19 cellular contexts compared by ENCODE assay signal in the genomic region with DNA sequence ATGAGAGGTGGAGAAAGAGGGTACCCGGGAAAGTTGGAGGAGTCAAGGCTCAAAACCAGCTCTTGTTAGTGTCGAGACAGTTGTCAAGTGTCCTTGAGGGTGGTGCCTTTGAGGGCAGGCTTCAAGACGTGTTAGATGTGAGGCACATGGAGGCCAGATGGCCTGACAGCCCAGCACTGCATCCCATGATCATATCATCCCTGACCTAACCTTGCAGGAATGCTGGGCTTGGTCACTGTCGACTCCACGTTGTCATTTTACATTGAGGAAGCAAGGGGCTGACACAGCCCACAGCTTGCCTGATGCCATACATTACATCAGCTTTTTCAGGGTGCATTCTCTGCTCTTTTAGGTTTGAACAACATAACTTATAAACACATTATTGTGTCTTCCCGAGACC.
DNase-seq lines count a peak whose midpoint lies in the region; ATAC-seq and TF ChIP-seq lines count a peak whose summit lies in the region.
"Had no signal": no experiment of that assay in that cellular context is flagged by ENCODE, and none has a peak within 500 bp of the region (broad histone marks: within the 10 kb centered on the region; RNA-seq: fewer than 3 reads in every experiment).

No MANE protein-coding gene starts in this region.

- intact Hi-C loops in heart right ventricle (cut with DNase I), result no loop called here

- peaks cover 22% of the 10 kb centered on the region for H3K4me1 Mint-ChIP-seq in HFFc6 (ENCODE audit: low read depth)
- H3K4me1 Mint-ChIP-seq: mesothelial cell of epicardium had no signal

- no peak overlapping the region for H3K9ac ChIP-seq in adipocyte (ENCODE audit: low read length)

- H3K27ac Mint-ChIP-seq in HFFc6, result no peak overlapping the region; the same call in 1 of the 2 replicates
- H3K27ac Mint-ChIP-seq: activated T-helper 2 cell treated with anti-CD3 and anti-CD28 coated beads, Interferon-gamma antibody, Interleukin-2, Interleukin-4, amounts not matched to agents 10 μg/mL and 5 μg/mL and 100 μg/mL, durations not matched to agents 14 hours and 24 hours and 36 hours; mesothelial cell of epicardium had no signal

- H3K27me3 Mint-ChIP-seq in HFFc6 (ENCODE audit: insufficient read depth), result peaks cover 4% of the 10 kb centered on the region

- ATAC-seq in heart right ventricle, result no peak
- no peak for ATAC-seq in GM18858 (IDR thresholded peaks at IDR 0.05; ENCODE audit: unreplicated experiment)
- ATAC-seq: right lobe of liver had no signal

- H3K27me3 ChIP-seq in adipocyte (replicated peaks; ENCODE audit: control insufficient read depth, insufficient read depth, low read length) (no peaks in the 10 kb centered on the region), heart right ventricle (peaks cover 0 to 5% (median 0%) of the 10 kb centered on the region in 7 donors)
- H3K27me3 ChIP-seq: right lobe of liver had no signal

- H3K9me3 ChIP-seq in adipocyte (ENCODE audit: control insufficient read depth, low read length) (no peaks in the 10 kb centered on the region), heart right ventricle (no peaks in the 10 kb centered on the region)
- H3K9me3 ChIP-seq: right lobe of liver had no signal

- H3K36me3 ChIP-seq in adipocyte (ENCODE audit: control insufficient read depth, insufficient read depth, low read length, severe bottlenecking), result no peaks in the 10 kb centered on the region
- no peaks in the 10 kb centered on the region for H3K36me3 ChIP-seq in heart right ventricle
- H3K36me3 ChIP-seq: right lobe of liver had no signal

- WGBS in heart right ventricle, 2 donors, result 20 to 45% methylated on average over 6 of the region's 6 CpGs

- no peak overlapping the region for H3K27ac ChIP-seq in heart right ventricle
- H3K27ac ChIP-seq: coronary artery, right lobe of liver, VCaP had no signal

- TF ChIP-seq CTCF in HFFc6 (IDR thresholded peaks at IDR 0.05), result no peak
- TF ChIP-seq CTCF in heart right ventricle (IDR thresholded peaks at IDR 0.05), result no peak

- no peak overlapping the region for H3K4me3 ChIP-seq in adipocyte (ENCODE audit: low read length)
- H3K4me3 ChIP-seq in heart right ventricle, result no peak overlapping the region
- H3K4me3 ChIP-seq: coronary artery, right lobe of liver had no signal

- H3K4me3 Mint-ChIP-seq in HFFc6, result no peak overlapping the region
- H3K4me3 Mint-ChIP-seq: mesothelial cell of epicardium had no signal

- peaks cover 3% of the 10 kb centered on the region for H3K4me1 ChIP-seq in adipocyte (ENCODE audit: control insufficient read depth, insufficient read depth, low read length)
- H3K4me1 ChIP-seq in heart right ventricle, result no peaks in the 10 kb centered on the region
- H3K4me1 ChIP-seq: right lobe of liver had no signal

- H3K36me3 Mint-ChIP-seq in HFFc6 (ENCODE audit: low read depth), result no peaks in the 10 kb centered on the region
- H3K36me3 Mint-ChIP-seq: mesothelial cell of epicardium had no signal

- DNase-seq in AG08396 (ENCODE audit: low spot score) (peak; percentile 51), HFFc6 (peak; percentile 65), adipocyte (ENCODE audit: low read depth) (peak; percentile 16), hepatic stellate cell (ENCODE audit: low spot score) (peak; percentile 67), UCSD-AML1 (lab: John Stamatoyannopoulos, UW; ENCODE audit: unreplicated experiment) (no peak), heart right ventricle (no peak)
- DNase-seq in central memory CD4-positive, alpha-beta T cell, result no peak
- DNase-seq: ACHN; anterior cingulate cortex; DMS 273 treated with DMSO at 0.1 percent for 48 hours; NCI-H1092; NCI-H82; right lobe of liver; stimulated activated CD4-positive, alpha-beta T cell treated with anti-CD3 and anti-CD28 coated beads, Interleukin-1b, Interleukin-23, amount 100 ng/mL, for 48 hours had no signal

- no peaks in the 10 kb centered on the region for H3K9me3 Mint-ChIP-seq in HFFc6
- H3K9me3 Mint-ChIP-seq: activated T-helper 2 cell treated with anti-CD3 and anti-CD28 coated beads, Interferon-gamma antibody, Interleukin-2, Interleukin-4, amounts not matched to agents 10 μg/mL and 5 μg/mL and 100 μg/mL, durations not matched to agents 14 hours and 24 hours and 36 hours; mesothelial cell of epicardium had no signal

Comparison
In these comparisons a context has a peak if more than half of its experiments do, and no peak if none do; other contexts are left out.
1. DNase-seq: peak in AG08396 (single experiment), HFFc6 (single experiment), adipocyte (single experiment) and hepatic stellate cell (single experiment); none in central memory CD4-positive, alpha-beta T cell (single experiment), UCSD-AML1 (single experiment) and heart right ventricle (0 of 2).